ENCODE assay signal across 1 cellular context in the genomic region with DNA sequence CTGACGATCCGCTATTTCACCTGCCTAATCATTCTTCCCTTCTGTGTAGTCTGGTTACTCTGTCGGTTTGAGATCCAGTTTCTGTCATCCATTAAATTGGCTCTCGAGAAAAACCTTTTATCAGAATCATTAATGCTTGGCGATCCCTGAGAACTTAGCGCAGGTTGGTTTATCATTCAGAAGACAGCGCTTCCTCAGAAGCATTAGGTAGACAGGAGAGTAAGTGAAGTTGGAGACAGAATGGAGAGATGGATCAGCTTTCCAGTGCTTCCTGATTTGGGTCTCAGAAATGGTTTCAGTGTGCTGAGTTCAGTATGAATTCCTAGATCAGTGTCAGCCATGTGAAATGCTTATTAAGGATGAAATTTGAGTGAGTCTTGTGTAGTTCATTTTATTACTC.
TF ChIP-seq lines count a peak whose summit lies in the region.

No MANE protein-coding gene starts in this region.

TF ChIP-seq in H1, 55 proteins besides CTCF, POLR2A, EP300 and RAD21:
- TF ChIP-seq CHD1 (IDR thresholded peaks at IDR 0.05; ENCODE audit: low read depth, low read length) (peak; percentile 17; the same call in 1 of the 2 replicates), JUND (IDR thresholded peaks at IDR 0.05; ENCODE audit: low read length) (no peak), SUZ12 (IDR thresholded peaks at IDR 0.05; ENCODE audit: low read length) (no peak), SIX5 (IDR thresholded peaks at IDR 0.05; ENCODE audit: low read depth, low read length) (no peak)
